ENCODE assay signal across 13 cellular contexts in genomic region chr5:105898183-105898582, GRCh38.
DNase-seq lines count a peak whose midpoint lies in the region; ATAC-seq and TF ChIP-seq lines count a peak whose summit lies in the region.
"Had no signal": no experiment of that assay in that cellular context is flagged by ENCODE, and none has a peak within 500 bp of the region (broad histone marks: within the 10 kb centered on the region; RNA-seq: fewer than 3 reads in every experiment).

No MANE protein-coding gene starts in this region.

- CTCF ChIA-PET in PC-9 (lab: Charles Lee) = no interaction called here

- ATAC-seq in HG03521 (IDR thresholded peaks at IDR 0.05; ENCODE audit: unreplicated experiment) = no peak
- ATAC-seq: A549; CD8-positive, alpha-beta T cell had no signal

- no peak overlapping the region for H2AK5ac ChIP-seq in neuronal stem cell (ENCODE audit: low read depth, low read length)

- no peak overlapping the region for H2BK12ac ChIP-seq in neuronal stem cell (ENCODE audit: low read length)

- H4K20me1 ChIP-seq in PC-9 (ENCODE audit: insufficient read depth) = no peaks in the 10 kb centered on the region

- no peaks in the 10 kb centered on the region for H3K79me1 ChIP-seq in neuronal stem cell (ENCODE audit: low read depth, low read length)

- no peaks in the 10 kb centered on the region for H3K79me2 ChIP-seq in PC-9 (ENCODE audit: low read depth)

- intact Hi-C loops in PC-9 (cut with micrococcal nuclease; ENCODE audit: unreplicated experiment) = no loop called here

- no peak overlapping the region for H3K14ac ChIP-seq in neuronal stem cell (ENCODE audit: low read length)

- H2AFZ ChIP-seq in PC-9 (0 out of 2 replicates have a peak overlapping the region, but pooled peaks have one; percentile 58), neuronal stem cell (ENCODE audit: low read length) (peak overlapping the region; percentile 65)

- no peaks in the 10 kb centered on the region for H3K27me3 ChIP-seq in PC-9 (ENCODE audit: insufficient read depth, low read depth)
- H3K27me3 ChIP-seq in neuronal stem cell (ENCODE audit: control insufficient read depth in 3 of 3, insufficient read depth in 3 of 3, low read depth in 1 of 3, low read length in 3 of 3) = no peaks in the 10 kb centered on the region
- H3K27me3 ChIP-seq in WERI-Rb-1 (ENCODE audit: insufficient read depth, low read depth, severe bottlenecking) = no peaks in the 10 kb centered on the region

- H2BK15ac ChIP-seq in neuronal stem cell (ENCODE audit: low read length) = no peak overlapping the region

- H2BK120ac ChIP-seq in neuronal stem cell (ENCODE audit: low read depth, low read length) = no peak overlapping the region

- 100% methylated on average over 1 of the region's 4 CpGs; no CpG with 5 or more reads in 1 of the 2 donors for WGBS in neuronal stem cell (ENCODE audit: extremely low coverage in 2 of 2, insufficient read length in 2 of 2, insufficient replicate concordance in 1 of 2), 2 donors

- H3K4me2 ChIP-seq in PC-9 = no peak overlapping the region
- H3K4me2 ChIP-seq in neuronal stem cell (ENCODE audit: insufficient read depth, low read length, poor library complexity, severe bottlenecking) = no peak overlapping the region
- H3K4me2 ChIP-seq: A549 had no signal

- TF ChIP-seq CTCF in PC-9 (conservative IDR thresholded peaks at IDR 0.05) (no peak), WERI-Rb-1 (IDR thresholded peaks at IDR 0.05; ENCODE audit: low read depth, low read length) (no peak)

- BruUV-seq in PC-9 (replicated peaks; lab: Mats Ljungman, UMichigan) = no TSS peak

- H3K9me2 ChIP-seq in PC-9 (ENCODE audit: insufficient read depth) = no peaks in the 10 kb centered on the region

- no peak overlapping the region for H3K4me3 ChIP-seq in PC-9
- no peak overlapping the region for H3K4me3 ChIP-seq in neuronal stem cell (ENCODE audit: low read length in 2 of 2)
- H3K4me3 ChIP-seq in WERI-Rb-1 (ENCODE audit: low read depth, low read length) = no peak overlapping the region
- H3K4me3 ChIP-seq: A549 had no signal

- H4K91ac ChIP-seq in neuronal stem cell (ENCODE audit: low read depth, low read length, poor library complexity) = no peak overlapping the region

- H2BK5ac ChIP-seq in neuronal stem cell (ENCODE audit: low read length) = no peak overlapping the region

- no peak overlapping the region for H3K23ac ChIP-seq in neuronal stem cell (ENCODE audit: low read depth, low read length, poor library complexity)

- no peak overlapping the region for H3K9ac ChIP-seq in neuronal stem cell (ENCODE audit: low read depth, low read length, poor library complexity)

- no peak overlapping the region for H4K8ac ChIP-seq in neuronal stem cell (ENCODE audit: low read depth, low read length)

- POLR2A ChIA-PET in PC-9 (lab: Charles Lee; ENCODE audit: unreplicated experiment) = no interaction called here

- no peak overlapping the region for H3K18ac ChIP-seq in neuronal stem cell (ENCODE audit: low read length)

- H3K4me1 ChIP-seq in PC-9 (replicated peaks; ENCODE audit: insufficient read depth) = no peaks in the 10 kb centered on the region
- no peaks in the 10 kb centered on the region for H3K4me1 ChIP-seq in neuronal stem cell (ENCODE audit: control insufficient read depth in 2 of 2, insufficient read depth in 1 of 2, low read depth in 1 of 2, low read length in 2 of 2)
- H3K4me1 ChIP-seq: A549 had no signal

- H3K9me3 ChIP-seq in PC-9 (ENCODE audit: insufficient read depth, low read depth) (no peaks in the 10 kb centered on the region), neuronal stem cell (replicated peaks in 1 of 2; ENCODE audit: control insufficient read depth in 2 of 2, insufficient read depth in 1 of 2, low read depth in 1 of 2, low read length in 2 of 2) (no peaks in the 10 kb centered on the region), WERI-Rb-1 (ENCODE audit: severe bottlenecking) (no peaks in the 10 kb centered on the region)
- H3K9me3 ChIP-seq: A549, Caco-2 had no signal

- H3K27ac ChIP-seq in PC-9 = no peak overlapping the region
- H3K27ac ChIP-seq in neuronal stem cell (replicated peaks; ENCODE audit: low read length) = no peak overlapping the region
- no peak overlapping the region for H3K27ac ChIP-seq in WERI-Rb-1
- H3K27ac ChIP-seq: A549 had no signal

- no peaks in the 10 kb centered on the region for H3F3A ChIP-seq in PC-9 (ENCODE audit: insufficient read depth, low read depth)

- DNase-seq in PC-9 (no peak), left kidney (ENCODE audit: low read depth, low spot score) (peak; percentile 82), neuronal stem cell (ENCODE audit: low spot score) (no peak), NOMO-1 treated with dmso at 0.1 percent for 144 hours (lab: John Stamatoyannopoulos, UW; ENCODE audit: unreplicated experiment) (no peak), WERI-Rb-1 (no peak)
- DNase-seq: Caco-2; CD8-positive, alpha-beta T cell; DND-41; GDM1; GOT3; H9 had no signal

- H3K36me3 ChIP-seq in PC-9 (ENCODE audit: low read depth) = no peaks in the 10 kb centered on the region
- H3K36me3 ChIP-seq in neuronal stem cell (replicated peaks in 1 of 2; ENCODE audit: control insufficient read depth in 2 of 2, insufficient read depth in 2 of 2, low read length in 2 of 2) = no peaks in the 10 kb centered on the region
- no peaks in the 10 kb centered on the region for H3K36me3 ChIP-seq in WERI-Rb-1

- no peak overlapping the region for H3K4ac ChIP-seq in neuronal stem cell (ENCODE audit: low read length)
